ENCODE assay signal across 10 cellular contexts in the genomic region with DNA sequence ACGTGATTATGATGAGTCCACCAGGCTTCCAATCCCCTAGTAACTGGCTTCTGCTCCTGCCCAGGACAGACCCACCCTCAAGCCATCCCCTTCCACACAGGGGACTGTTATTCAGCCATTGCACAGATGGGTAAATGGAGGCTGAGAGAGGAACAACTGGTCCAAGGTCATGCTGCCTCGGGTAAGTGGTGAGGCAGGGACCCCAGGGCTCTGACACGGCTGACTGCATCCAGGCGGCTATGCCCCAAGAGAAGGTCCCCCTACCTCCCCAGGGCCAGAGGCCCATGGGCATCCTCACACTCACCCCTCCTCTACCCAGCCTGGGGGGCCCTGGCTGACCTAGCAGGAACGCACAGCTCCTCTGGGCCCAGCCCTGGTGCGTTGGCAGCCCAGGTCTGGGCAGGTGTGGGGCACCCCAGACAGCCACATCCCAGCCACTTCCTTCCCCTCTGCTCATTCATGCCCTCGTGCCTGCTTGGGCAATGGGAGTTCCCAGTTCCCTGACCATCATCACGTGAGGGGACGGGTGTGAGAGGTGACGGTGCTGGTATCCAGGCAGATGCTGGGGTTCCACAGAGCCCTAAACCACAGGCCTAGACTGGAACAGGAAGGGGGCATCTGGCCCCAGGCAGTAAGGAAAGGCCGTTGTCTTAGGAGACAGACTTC. TPM values are rescaled to one million over a fixed set of nuclear protein-coding genes. Genes with fewer than 3 reads are reported as not detected.
A peak's percentile ranks its signal among the peaks of the same experiment; 100 is the strongest.
DNase-seq lines count a peak whose midpoint lies in the region; ATAC-seq and TF ChIP-seq lines count a peak whose summit lies in the region.
"Had no signal": no experiment of that assay in that cellular context is flagged by ENCODE, and none has a peak within 500 bp of the region (broad histone marks: within the 10 kb centered on the region; RNA-seq: fewer than 3 reads in every experiment).

No MANE protein-coding gene starts in this region.

- H3K27ac ChIP-seq in lower lobe of right lung (peak overlapping the region; percentile 80), tibial nerve (peak overlapping the region; percentile 46 to 84 (median 80))

- 75 to 78% methylated on average over 7 to 11 of the region's 11 CpGs for WGBS in tibial nerve, 2 donors

- intact Hi-C loops in lower lobe of right lung (cut with DNase I): no loop called here

- peaks cover 47% of the 10 kb centered on the region for H3K36me3 ChIP-seq in lower lobe of right lung
- H3K36me3 ChIP-seq in tibial nerve: peaks cover 7 to 48% (median 26%) of the 10 kb centered on the region in 3 donors

- H3K9me3 ChIP-seq in lower lobe of right lung: no peaks in the 10 kb centered on the region
- H3K9me3 ChIP-seq in tibial nerve: no peaks in the 10 kb centered on the region

- H3K27ac Mint-ChIP-seq in activated CD4-positive, alpha-beta T cell treated with anti-CD3 and anti-CD28 coated beads, Interleukin-2, amount 10 ng/mL, durations not matched to agents 7 days and 5 days: peak overlapping the region; percentile 50
- H3K27ac Mint-ChIP-seq in activated naive CD4-positive, alpha-beta T cell treated with anti-CD3 and anti-CD28 coated beads, Interleukin-2, amount 50 U/mL, for 72 hours: peak overlapping the region; percentile 50 to 85
- H3K27ac Mint-ChIP-seq in mesothelial cell of epicardium: no peak overlapping the region

- ATAC-seq in activated naive CD4-positive, alpha-beta T cell treated with anti-CD3 and anti-CD28 coated beads, Interleukin-2, amount 50 U/mL, for 72 hours: peak in 1 of 2 donors; percentile 30
- peak; percentile 54 to 72 for ATAC-seq in lower lobe of right lung

- no peak overlapping the region for H3K4me3 Mint-ChIP-seq in activated CD4-positive, alpha-beta T cell treated with anti-CD3 and anti-CD28 coated beads, Interleukin-2, amount 10 ng/mL, durations not matched to agents 7 days and 5 days
- no peak overlapping the region for H3K4me3 Mint-ChIP-seq in mesothelial cell of epicardium

- no peaks in the 10 kb centered on the region for H3K27me3 Mint-ChIP-seq in activated CD4-positive, alpha-beta T cell treated with anti-CD3 and anti-CD28 coated beads, Interleukin-2, amount 10 ng/mL, durations not matched to agents 7 days and 5 days
- H3K27me3 Mint-ChIP-seq in mesothelial cell of epicardium (ENCODE audit: low read depth): no peaks in the 10 kb centered on the region

- TF ChIP-seq CTCF in lower lobe of right lung (IDR thresholded peaks at IDR 0.05) (no peak), tibial nerve (IDR thresholded peaks at IDR 0.05) (no peak), mesothelial cell of epicardium (IDR thresholded peaks at IDR 0.05; ENCODE audit: unreplicated experiment) (no peak)

- H3K27me3 ChIP-seq in lower lobe of right lung (ENCODE audit: low read depth): no peaks in the 10 kb centered on the region
- no peaks in the 10 kb centered on the region for H3K27me3 ChIP-seq in tibial nerve

- H3K4me1 ChIP-seq in lower lobe of right lung (peaks cover 57% of the 10 kb centered on the region), tibial nerve (peaks cover 0 to 61% (median 55%) of the 10 kb centered on the region in 4 donors)

- peaks cover 16% of the 10 kb centered on the region for H3K36me3 Mint-ChIP-seq in activated CD4-positive, alpha-beta T cell treated with anti-CD3 and anti-CD28 coated beads, Interleukin-2, amount 10 ng/mL, durations not matched to agents 7 days and 5 days (ENCODE audit: low read depth)
- H3K36me3 Mint-ChIP-seq in activated naive CD4-positive, alpha-beta T cell treated with anti-CD3 and anti-CD28 coated beads, Interleukin-2, amount 50 U/mL, for 72 hours: peaks cover 6 to 9% of the 10 kb centered on the region in 2 donors
- peaks cover 11% of the 10 kb centered on the region for H3K36me3 Mint-ChIP-seq in mesothelial cell of epicardium

- H3K4me3 ChIP-seq in lower lobe of right lung: no peak overlapping the region
- no peak overlapping the region for H3K4me3 ChIP-seq in tibial nerve

- CTCF ChIA-PET in activated CD4-positive, alpha-beta T cell treated with anti-CD3 and anti-CD28 coated beads, Interleukin-2, amount 10 ng/mL, durations not matched to agents 7 days and 5 days (lab: Charles Lee): interaction anchor here (1.0 to 1.7 kb wide), 4 partner anchors 21 to 90 kb away, joined by 3 to 7 read pairs (median 4); no protein-coding TSS in a partner anchor

- peaks cover 47% of the 10 kb centered on the region for H3K4me1 Mint-ChIP-seq in activated CD4-positive, alpha-beta T cell treated with anti-CD3 and anti-CD28 coated beads, Interleukin-2, amount 10 ng/mL, durations not matched to agents 7 days and 5 days
- H3K4me1 Mint-ChIP-seq in mesothelial cell of epicardium: peaks cover 13% of the 10 kb centered on the region

- TF ChIP-seq EP300 in tibial nerve (IDR thresholded peaks at IDR 0.05): peak; percentile 17 to 75

- no peak for TF ChIP-seq POLR2A in tibial nerve (IDR thresholded peaks at IDR 0.05)

- POLR2A ChIA-PET in activated CD4-positive, alpha-beta T cell treated with anti-CD3 and anti-CD28 coated beads, Interleukin-2, amount 10 ng/mL, durations not matched to agents 7 days and 5 days (lab: Charles Lee): no interaction called here

- H3K9me3 Mint-ChIP-seq in activated CD4-positive, alpha-beta T cell treated with anti-CD3 and anti-CD28 coated beads, Interleukin-2, amount 10 ng/mL, durations not matched to agents 7 days and 5 days: no peaks in the 10 kb centered on the region
- no peaks in the 10 kb centered on the region for H3K9me3 Mint-ChIP-seq in activated naive CD4-positive, alpha-beta T cell treated with anti-CD3 and anti-CD28 coated beads, Interleukin-2, amount 50 U/mL, for 72 hours
- H3K9me3 Mint-ChIP-seq in mesothelial cell of epicardium: no peaks in the 10 kb centered on the region

- no peak for DNase-seq in activated CD4-positive, alpha-beta T cell treated with anti-CD3 and anti-CD28 coated beads, Interleukin-2, amount 10 ng/mL, durations not matched to agents 7 days and 5 days
- no peak for DNase-seq in activated CD4-positive, alpha-beta T cell treated with anti-CD3 and anti-CD28 coated beads for 1 hour
- DNase-seq in activated naive CD4-positive, alpha-beta T cell treated with anti-CD3 and anti-CD28 coated beads, Interleukin-2, amount 50 U/mL, for 72 hours (ENCODE audit: low spot score in 2 of 2): no peak
- DNase-seq in lower lobe of right lung: peak; percentile 90
- DNase-seq in tibial nerve (ENCODE audit: low spot score in 2 of 2): peak; percentile 54 to 72
- DNase-seq in NCI-H1092 (lab: John Stamatoyannopoulos, UW): no peak
- no peak for DNase-seq in mesothelial cell of epicardium (ENCODE audit: low spot score in 2 of 2, unreplicated experiment in 2 of 2)
- no peak for DNase-seq in DMS53 treated with DMSO at 0.1 percent for 48 hours (lab: John Stamatoyannopoulos, UW; ENCODE audit: unreplicated experiment)
- DNase-seq: activated CD8-positive, alpha-beta memory T cell treated with anti-CD3 and anti-CD28 coated beads, Interleukin-2, amount 50 U/mL, for 48 hours; NCI-H1417 had no signal

RNA-seq across cellular contexts. Expression of a gene that starts 8.5 kb away (rescaled TPM):
- 10 to 100 TPM; 79.1 to 92.3 TPM for total RNA-seq in activated CD4-positive, alpha-beta T cell treated with anti-CD3 and anti-CD28 coated beads, Interleukin-2, amount 10 ng/mL, durations not matched to agents 7 days and 5 days
- total RNA-seq in activated naive CD4-positive, alpha-beta T cell treated with anti-CD3 and anti-CD28 coated beads, Interleukin-2, amount 50 U/mL, for 72 hours: 10 to 100 TPM; 45.3 to 77.0 TPM
- total RNA-seq in lower lobe of right lung: 71.1 TPM
- total RNA-seq in tibial nerve: 10 to 100 TPM; 34.5 to 60.0 (median 48.7) TPM
- 78.9 to 83.5 TPM (median 82.9 TPM) in 3 replicates for total RNA-seq in mesothelial cell of epicardium

RNA-seq across cellular contexts. Expression of a gene that starts 50.7 kb away (rescaled TPM):
- 1 to 10 TPM; 2.8 to 3.5 TPM for total RNA-seq in activated CD4-positive, alpha-beta T cell treated with anti-CD3 and anti-CD28 coated beads, Interleukin-2, amount 10 ng/mL, durations not matched to agents 7 days and 5 days
- 1 to 10 TPM; 2.4 to 9.3 TPM for total RNA-seq in activated naive CD4-positive, alpha-beta T cell treated with anti-CD3 and anti-CD28 coated beads, Interleukin-2, amount 50 U/mL, for 72 hours
- total RNA-seq in lower lobe of right lung (1.4 TPM), tibial nerve (10 to 100 TPM in 1 of 4 donors, 1 to 10 TPM in 3; 1.7 to 10.5 (median 2.6) TPM), mesothelial cell of epicardium (4.3 to 5.0 TPM (median 4.6 TPM) in 3 replicates)

RNA-seq across cellular contexts. Expression of a gene that starts 51.2 kb away (rescaled TPM):
- 1 to 10 TPM; 2.4 to 2.7 TPM for total RNA-seq in activated CD4-positive, alpha-beta T cell treated with anti-CD3 and anti-CD28 coated beads, Interleukin-2, amount 10 ng/mL, durations not matched to agents 7 days and 5 days
- total RNA-seq in activated naive CD4-positive, alpha-beta T cell treated with anti-CD3 and anti-CD28 coated beads, Interleukin-2, amount 50 U/mL, for 72 hours: 1 to 10 TPM; 3.1 to 7.3 TPM
- total RNA-seq in lower lobe of right lung: 38.5 TPM
- total RNA-seq in tibial nerve: 10 to 100 TPM; 15.3 to 63.3 (median 36.8) TPM
- total RNA-seq in mesothelial cell of epicardium: 29.1 to 32.8 TPM (median 31.8 TPM) in 3 replicates

Comparison
In these comparisons a context has a peak if more than half of its experiments do, and no peak if none do; other contexts are left out.
1. DNase-seq: peak in lower lobe of right lung (single experiment) and tibial nerve (2 of 2); none in activated CD4-positive, alpha-beta T cell treated with anti-CD3 and anti-CD28 coated beads, Interleukin-2, amount 10 ng/mL, durations not matched to agents 7 days and 5 days (single experiment), activated CD4-positive, alpha-beta T cell treated with anti-CD3 and anti-CD28 coated beads for 1 hour (single experiment), activated naive CD4-positive, alpha-beta T cell treated with anti-CD3 and anti-CD28 coated beads, Interleukin-2, amount 50 U/mL, for 72 hours (0 of 2), NCI-H1092 (single experiment), mesothelial cell of epicardium (0 of 2) and DMS53 treated with DMSO at 0.1 percent for 48 hours (single experiment).